In genomic region chr1:230860617-230861384, GRCh38 we compare ENCODE assay signal across 1 cellular context.
TF ChIP-seq lines count a peak whose summit lies in the region.

No MANE protein-coding gene starts in this region.

TF ChIP-seq in GM23338, 12 proteins besides CTCF, POLR2A, EP300 and RAD21 (continued from another document):
- TF ChIP-seq ZNF462 (CRISPR knock-in tag; IDR thresholded peaks at IDR 0.05) (no peak), ZNF331 (CRISPR knock-in tag; IDR thresholded peaks at IDR 0.05; ENCODE audit: low read depth) (no peak), REST (IDR thresholded peaks at IDR 0.05; ENCODE audit: unreplicated experiment) (no peak), CREB1 (CRISPR knock-in tag; IDR thresholded peaks at IDR 0.05; ENCODE audit: low read depth) (no peak), ZNF114 (CRISPR knock-in tag; IDR thresholded peaks at IDR 0.05) (no peak), EZH2phosphoT487 (IDR thresholded peaks at IDR 0.05; ENCODE audit: unreplicated experiment) (no peak), JUNB (IDR thresholded peaks at IDR 0.05; ENCODE audit: unreplicated experiment) (no peak), NANOG (IDR thresholded peaks at IDR 0.05; ENCODE audit: borderline replicate concordance) (no peak), STAT1 (IDR thresholded peaks at IDR 0.05; ENCODE audit: unreplicated experiment) (no peak), EZH2 (IDR thresholded peaks at IDR 0.05; ENCODE audit: low read depth, unreplicated experiment) (no peak)
